8 cellular contexts compared by ENCODE assay signal in the genomic region with DNA sequence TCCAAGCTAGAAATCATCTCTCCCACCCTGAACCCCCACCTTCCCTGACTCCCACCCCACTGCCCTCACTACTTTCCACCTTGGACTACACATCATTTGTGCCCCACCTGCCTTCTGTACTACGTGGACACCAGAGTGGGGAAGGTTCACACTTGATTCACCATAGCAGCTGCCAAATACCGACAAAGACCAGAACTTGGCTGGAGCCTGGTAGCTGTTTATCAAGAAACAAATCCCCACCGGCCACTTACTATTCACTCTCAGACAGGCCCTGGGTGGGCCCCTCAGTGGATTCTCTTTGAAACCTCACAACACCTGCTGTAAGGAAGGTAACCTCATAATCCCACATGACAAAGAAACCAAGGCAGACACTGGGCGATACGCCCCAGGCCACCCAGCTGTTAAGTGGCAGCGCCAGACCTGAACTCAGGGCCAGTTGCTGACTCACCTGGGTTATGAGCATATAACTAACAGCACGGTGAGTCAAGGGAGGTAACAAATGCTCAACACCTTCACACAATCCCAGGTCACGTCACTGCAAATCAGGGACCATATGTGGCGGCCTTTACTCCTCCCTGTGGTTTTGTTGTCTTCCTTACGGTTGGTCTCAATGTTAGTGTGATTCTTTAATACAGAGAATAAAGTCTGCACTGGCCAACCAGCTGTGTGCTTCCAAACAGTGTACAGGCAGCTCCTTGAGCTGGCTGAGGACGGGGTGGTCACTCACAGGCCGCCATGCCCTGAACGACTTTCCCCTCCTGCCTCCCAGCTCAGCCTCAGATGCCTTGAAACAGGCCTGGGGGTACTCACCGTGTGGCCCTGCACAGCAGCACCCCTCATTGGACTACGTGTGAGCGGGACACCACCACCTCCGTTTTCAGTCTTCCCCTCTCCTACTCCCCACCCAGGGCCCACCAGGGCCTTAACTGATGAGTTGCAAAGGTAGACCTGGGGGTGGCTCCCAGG. TPM values are rescaled to one million over a fixed set of nuclear protein-coding genes. Genes with fewer than 3 reads are reported as not detected.
DNase-seq lines count a peak whose midpoint lies in the region; ATAC-seq, FAIRE-seq and TF ChIP-seq lines count a peak whose summit lies in the region.

No MANE protein-coding gene starts in this region.

- POLR2A ChIA-PET in HepG2 (lab: Yijun Ruan, JAX) (interaction anchor here (1.4 to 1.7 kb wide), 3 partner anchors 8 to 13 kb away, joined by 4 to 5 read pairs (median 4); a partner anchor contains a TSS), GM12878 (lab: Charles Lee) (interaction anchor here (0.7 to 1.3 kb wide), 3 partner anchors 9 to 17 kb away, joined by 3 read pairs; no protein-coding TSS in a partner anchor)

- SMC1A ChIA-PET in GM12878 (lab: Charles Lee; ENCODE audit: uncharacterized antibody, unreplicated experiment): interaction anchor here (0.7 to 1.6 kb wide), 2 partner anchors 10 to 1298 kb away, joined by 3 to 6 read pairs; no protein-coding TSS in a partner anchor

- 95% methylated on average over 16 of the region's 17 CpGs for WGBS in HepG2 (ENCODE audit: low lambda C conversion rate)
- 72% methylated on average over 5 of the region's 17 CpGs for WGBS in right lobe of liver (ENCODE audit: insufficient coverage, low coverage, low lambda C conversion rate, missing lambda C conversion rate)
- 78% methylated on average over 17 of the region's 17 CpGs for WGBS in GM12878 (ENCODE audit: insufficient coverage, insufficient replicate concordance, low lambda C conversion rate, missing lambda C conversion rate)
- WGBS in urinary bladder: 49% methylated on average over 17 of the region's 17 CpGs

- H3K79me2 ChIP-seq in HepG2 (ENCODE audit: insufficient read depth, low read length): peaks cover 98% of the 10 kb centered on the region
- peaks cover 100% of the 10 kb centered on the region for H3K79me2 ChIP-seq in GM12878 (ENCODE audit: control insufficient read depth, insufficient read depth, low read length)
- peaks cover 100% of the 10 kb centered on the region for H3K79me2 ChIP-seq in MM.1S (ENCODE audit: low read length)

- TF ChIP-seq CTCF in HepG2 (CRISPR knock-in tag; IDR thresholded peaks at IDR 0.05) (no peak), right lobe of liver (IDR thresholded peaks at IDR 0.05) (no peak), GM12878 (IDR thresholded peaks at IDR 0.05 in 2 of 3, conservative IDR thresholded peaks at IDR 0.05 in 1 of 3; ENCODE audit: control insufficient read depth in 2 of 3, extremely low read depth in 1 of 3, insufficient read depth in 1 of 3, low read depth in 3 of 3, low read length in 3 of 3) (no peak), mucosa of descending colon (IDR thresholded peaks at IDR 0.05) (no peak), MM.1S (IDR thresholded peaks at IDR 0.05; ENCODE audit: low read length) (no peak)

- TF ChIP-seq EP300 in HepG2 (IDR thresholded peaks at IDR 0.05; ENCODE audit: low read depth in 2 of 2, low read length in 2 of 2): no peak
- no peak for TF ChIP-seq EP300 in HepG2 (CRISPR knock-in tag; IDR thresholded peaks at IDR 0.05; ENCODE audit: borderline replicate concordance)
- no peak for TF ChIP-seq EP300 in GM12878 (IDR thresholded peaks at IDR 0.05; ENCODE audit: borderline replicate concordance in 1 of 2, control insufficient read depth in 1 of 2, low read depth in 2 of 2, low read length in 2 of 2)

- CTCF ChIA-PET in HepG2 (lab: Yijun Ruan, JAX; ENCODE audit: low intra/inter-chr PET ratio, low total read pairs): no interaction called here
- CTCF ChIA-PET in GM12878 (lab: Yijun Ruan, JAX): interaction anchor here (0.6 kb wide), 1 partner anchor 35 kb away, joined by 3 read pairs; no protein-coding TSS in a partner anchor

- ATAC-seq in HepG2: no peak; the same call in 1 of the 3 replicates
- ATAC-seq in right lobe of liver: no peak
- no peak for ATAC-seq in GM12878
- ATAC-seq in mucosa of descending colon: peak; percentile 71
- no peak for ATAC-seq in GM19397 (IDR thresholded peaks at IDR 0.05; ENCODE audit: unreplicated experiment)

- TF ChIP-seq RAD21 in HepG2 (CRISPR knock-in tag; IDR thresholded peaks at IDR 0.05) (no peak), GM12878 (IDR thresholded peaks at IDR 0.05; ENCODE audit: insufficient read depth, low read depth, low read length) (no peak)

- TF ChIP-seq POLR2A in HepG2 (IDR thresholded peaks at IDR 0.05; ENCODE audit: insufficient read depth in 1 of 2, low read depth in 2 of 2, low read length in 2 of 2) (no peak), right lobe of liver (IDR thresholded peaks at IDR 0.05) (no peak), GM12878 (IDR thresholded peaks at IDR 0.05; ENCODE audit: low read depth, low read length) (peak; percentile 45)

- H3K9me3 ChIP-seq in HepG2 (ENCODE audit: low read length) (no peaks in the 10 kb centered on the region), right lobe of liver (no peaks in the 10 kb centered on the region), GM12878 (replicated peaks; ENCODE audit: control insufficient read depth, insufficient read depth, low read length) (no peaks in the 10 kb centered on the region), mucosa of descending colon (no peaks in the 10 kb centered on the region), MM.1S (replicated peaks; ENCODE audit: insufficient read depth, low read length) (no peaks in the 10 kb centered on the region)

- intact Hi-C loops in HepG2 (cut with micrococcal nuclease; ENCODE audit: unreplicated experiment) (no loop called here), right lobe of liver (cut with DNase I) (no loop called here), GM12878 (cut with micrococcal nuclease; ENCODE audit: unreplicated experiment) (no loop called here), mucosa of descending colon (cut with DNase I, micrococcal nuclease) (no loop called here)

- peaks cover 36 to 85% of the 10 kb centered on the region in 2 experiments for H3K36me3 ChIP-seq in HepG2 (replicated peaks in 1 of 2; ENCODE audit: control insufficient read depth in 1 of 2, insufficient read depth in 2 of 2, low read length in 2 of 2)
- peaks cover 0 to 30% (median 15%) of the 10 kb centered on the region in 4 donors for H3K36me3 ChIP-seq in right lobe of liver
- H3K36me3 ChIP-seq in GM12878 (ENCODE audit: control insufficient read depth in 2 of 2, insufficient read depth in 2 of 2, low read length in 1 of 2): peaks cover 40 to 44% of the 10 kb centered on the region in 2 experiments
- H3K36me3 ChIP-seq in mucosa of descending colon (ENCODE audit: low read depth): no peaks in the 10 kb centered on the region
- no peaks in the 10 kb centered on the region for H3K36me3 ChIP-seq in urinary bladder (ENCODE audit: insufficient read depth)
- H3K36me3 ChIP-seq in MM.1S (replicated peaks; ENCODE audit: insufficient read depth, low read length): peaks cover 25% of the 10 kb centered on the region

- H2AFZ ChIP-seq in HepG2 (ENCODE audit: low read length) (no peak overlapping the region), GM12878 (ENCODE audit: control insufficient read depth, low read depth, low read length) (no peak overlapping the region), MM.1S (ENCODE audit: low read length) (no peak overlapping the region)

- peaks cover 92% of the 10 kb centered on the region for H3K4me1 ChIP-seq in HepG2 (ENCODE audit: insufficient read depth, low read length)
- peaks cover 0 to 26% (median 2%) of the 10 kb centered on the region in 4 donors for H3K4me1 ChIP-seq in right lobe of liver
- peaks cover 9% of the 10 kb centered on the region for H3K4me1 ChIP-seq in GM12878 (ENCODE audit: control insufficient read depth, insufficient read depth, low read length)
- peaks cover 71% of the 10 kb centered on the region for H3K4me1 ChIP-seq in mucosa of descending colon (ENCODE audit: low read depth)
- H3K4me1 ChIP-seq in urinary bladder (ENCODE audit: insufficient read depth): peaks cover 4% of the 10 kb centered on the region
- peaks cover 55% of the 10 kb centered on the region for H3K4me1 ChIP-seq in MM.1S (ENCODE audit: low read length)

- peaks cover 23% of the 10 kb centered on the region for H3F3A ChIP-seq in MM.1S (ENCODE audit: insufficient read depth, low read length)

- no peaks in the 10 kb centered on the region for H3K9me2 ChIP-seq in MM.1S (replicated peaks; ENCODE audit: insufficient read depth, low read length)

- H3K9ac ChIP-seq in HepG2 (ENCODE audit: insufficient read depth, low read depth, low read length) (no peak overlapping the region), GM12878 (ENCODE audit: control insufficient read depth, insufficient read depth, low read length) (no peak overlapping the region), MM.1S (ENCODE audit: low read length) (no peak overlapping the region)

- no peak overlapping the region for H3K27ac ChIP-seq in HepG2 (ENCODE audit: extremely low read length, insufficient read depth, low read length)
- H3K27ac ChIP-seq in right lobe of liver: peak overlapping the region in 1 of 3 donors; percentile 43
- no peak overlapping the region for H3K27ac ChIP-seq in GM12878 (ENCODE audit: control insufficient read depth, insufficient read depth)
- H3K27ac ChIP-seq in urinary bladder (ENCODE audit: low read depth): peak overlapping the region; percentile 51
- H3K27ac ChIP-seq in MM.1S (ENCODE audit: low read length): no peak overlapping the region

- RAD21 ChIA-PET in GM12878 (lab: Charles Lee; ENCODE audit: unreplicated experiment): interaction anchor here (2.6 kb wide), 1 partner anchor 9 kb away, joined by 7 read pairs; no protein-coding TSS in a partner anchor

- H3K4me2 ChIP-seq in HepG2 (ENCODE audit: low read depth, low read length) (no peak overlapping the region), GM12878 (ENCODE audit: control insufficient read depth, insufficient read depth) (peak overlapping the region; percentile 54), MM.1S (ENCODE audit: low read depth, low read length) (no peak overlapping the region)

- BruUV-seq in HepG2 (replicated peaks; lab: Mats Ljungman, UMichigan) (no TSS peak), GM12878 (replicated peaks; lab: Mats Ljungman, UMichigan) (no TSS peak)

- H3K27me3 ChIP-seq in HepG2 (ENCODE audit: control insufficient read depth in 1 of 2, insufficient read depth in 2 of 2, low read length in 2 of 2) (no peaks in the 10 kb centered on the region; a peak in 1 of 5 replicates), right lobe of liver (no peaks in the 10 kb centered on the region), GM12878 (replicated peaks in 1 of 2; ENCODE audit: control insufficient read depth in 2 of 2, insufficient read depth in 2 of 2, low read length in 1 of 2) (no peaks in the 10 kb centered on the region), MM.1S (replicated peaks; ENCODE audit: insufficient read depth, low read length) (no peaks in the 10 kb centered on the region)

- FAIRE-seq in HepG2 (lab: Jason Lieb, UNC): no peak
- FAIRE-seq in GM12878 (lab: Jason Lieb, UNC): no peak

- in situ Hi-C loops in HepG2 (cut with HindIII; ENCODE audit: extremely low pct_ligation_motif_present, low pct_unique_long_range_greater_than_20kb) (no loop called here), GM12878 (cut with MboI) (no loop called here)

- H4K20me1 ChIP-seq in HepG2 (ENCODE audit: insufficient read depth, low read length) (peaks cover 61% of the 10 kb centered on the region), GM12878 (ENCODE audit: control insufficient read depth, insufficient read depth) (peaks cover 21% of the 10 kb centered on the region), MM.1S (ENCODE audit: insufficient read depth, low read length) (peaks cover 17% of the 10 kb centered on the region)

- no peak for DNase-seq in HepG2 (ENCODE audit: low spot score)
- DNase-seq in right lobe of liver: no peak
- DNase-seq in GM12878 (ENCODE audit: low read depth, low spot score): no peak
- peak in 2 of 3 donors; percentile 34 to 49 for DNase-seq in mucosa of descending colon
- no peak for DNase-seq in MM.1S
- no peak for DNase-seq in hypothalamus (lab: John Stamatoyannopoulos, UW)

- H3K4me3 ChIP-seq in HepG2 (replicated peaks in 1 of 3; ENCODE audit: insufficient read depth in 1 of 3, low read depth in 2 of 3, low read length in 3 of 3) (no peak overlapping the region), right lobe of liver (no peak overlapping the region), GM12878 (peak overlapping the region; percentile 9; the same call in 1 of the 2 replicates), mucosa of descending colon (no peak overlapping the region), urinary bladder (ENCODE audit: low read depth, low read length) (no peak overlapping the region), MM.1S (ENCODE audit: low read length) (no peak overlapping the region)

RNA-seq across cellular contexts. Expression of a gene that starts 7.5 kb away (rescaled TPM):
- total RNA-seq in HepG2 (2016; rRNA removed; fragmentation: Illumina TruSeq; extraction: Trizol) (106 and 120 TPM in 2 replicates), right lobe of liver (100 to 1,000 TPM in 1 of 6 experiments, 10 to 100 TPM in 5; 65.1 to 149 (median 76.4) TPM), GM12878 (2014; rRNA removed) (250 and 290 TPM in 2 replicates), GM12878 (2014; rRNA removed; fragmentation: Illumina TruSeq; extraction: Trizol) (202 and 221 TPM in 2 replicates), GM12878 (2021) (397 and 420 TPM in 2 replicates), mucosa of descending colon (100 to 1,000 TPM; 366 to 467 (median 380) TPM), urinary bladder (107 TPM)
- total RNA-seq in HepG2 (2016; cell fraction: cytosol; rRNA removed; fragmentation: Illumina TruSeq; extraction: Trizol; ENCODE audit: low read depth): 50.7 and 51.7 TPM in 2 replicates
- total RNA-seq in HepG2 (2016; cell fraction: insoluble cytoplasmic fraction; rRNA removed; fragmentation: Illumina TruSeq; extraction: Trizol): 98.1 and 109 TPM in 2 replicates
- total RNA-seq in HepG2 (2016; cell fraction: membrane; rRNA removed; fragmentation: Illumina TruSeq; extraction: Trizol): 54.9 and 56.0 TPM in 2 replicates
- total RNA-seq in HepG2 (2016; cell fraction: nucleus; rRNA removed; fragmentation: Illumina TruSeq; extraction: Trizol): 57.3 and 65.4 TPM in 2 replicates
- polyA plus RNA-seq in HepG2 (2011; rRNA removed) (198 and 199 TPM in 2 replicates), GM12878 (2011; rRNA removed) (297 and 322 TPM in 2 replicates), GM12878 (2014; fragmentation: Illumina TruSeq; extraction: Trizol) (289 and 325 TPM in 2 replicates), GM12878 (2014; fragmentation: Nextera tagmentation; extraction: Ambion mirVana) (10 to 100 TPM; 28.5 to 57.1 TPM), GM12878 (2014; rRNA removed) (276 and 292 TPM in 2 replicates), GM12878 (2016; fragmentation: Nextera tagmentation; extraction: Ambion mirVana) (100 to 1,000 TPM; 334 to 348 TPM), urinary bladder (361 TPM)
- polyA plus RNA-seq in HepG2 (2011; cell fraction: cytosol; rRNA removed): 187 and 226 TPM in 2 replicates
- polyA plus RNA-seq in HepG2 (2011; cell fraction: nucleus; rRNA removed): 166 and 177 TPM in 2 replicates
- polyA plus RNA-seq in HepG2 (2012): 117 and 122 TPM in 2 replicates
- 33.9 and 35.4 TPM in 2 replicates for polyA plus RNA-seq in HepG2 (2016; cell fraction: cytosol; fragmentation: Illumina TruSeq; extraction: Trizol; ENCODE audit: low read depth)
- polyA plus RNA-seq in HepG2 (2016; cell fraction: insoluble cytoplasmic fraction; fragmentation: Illumina TruSeq; extraction: Trizol; ENCODE audit: low read depth): 136 and 179 TPM in 2 replicates
- polyA plus RNA-seq in HepG2 (2016; cell fraction: membrane; fragmentation: Illumina TruSeq; extraction: Trizol; ENCODE audit: low read depth): 47.7 and 51.7 TPM in 2 replicates
- polyA plus RNA-seq in HepG2 (2016; cell fraction: nucleus; fragmentation: Illumina TruSeq; extraction: Trizol; ENCODE audit: insufficient read depth, low read depth): 118 and 124 TPM in 2 replicates
- 149 and 296 TPM in 2 replicates for polyA minus RNA-seq in HepG2 (2011; rRNA and poly(A)+ RNA removed; ENCODE audit: low replicate concordance)
- 111 and 136 TPM in 2 replicates for polyA minus RNA-seq in HepG2 (2011; cell fraction: cytosol; rRNA and poly(A)+ RNA removed)
- polyA minus RNA-seq in HepG2 (2011; cell fraction: nucleus; rRNA and poly(A)+ RNA removed): 82.2 and 96.2 TPM in 2 replicates
- total RNA-seq in GM12878 (2013; cell fraction: nucleolus; rRNA removed): 70.7 and 75.4 TPM in 2 replicates
- 99.8 TPM for polyA plus RNA-seq in GM12878 (2011; ENCODE audit: low read depth)
- 401 and 501 TPM in 2 replicates for polyA plus RNA-seq in GM12878 (2011; cell fraction: cytosol; rRNA removed)
- polyA plus RNA-seq in GM12878 (2011; cell fraction: nucleus; rRNA removed): 291 and 412 TPM in 2 replicates
- 164 and 182 TPM in 2 replicates for polyA plus RNA-seq in GM12878 (2012)
- 278 and 351 TPM in 2 replicates for polyA minus RNA-seq in GM12878 (2011; rRNA and poly(A)+ RNA removed)
- 100.0 and 127 TPM in 2 replicates for polyA minus RNA-seq in GM12878 (2011; cell fraction: cytosol; rRNA and poly(A)+ RNA removed)
- 60.9 and 119 TPM in 2 replicates for polyA minus RNA-seq in GM12878 (2011; cell fraction: nucleus; rRNA and poly(A)+ RNA removed)

Comparison
In these comparisons a context has a peak if more than half of its experiments do, and no peak if none do; other contexts are left out.
1. DNase-seq: peak in mucosa of descending colon (2 of 3); none in HepG2 (single experiment), right lobe of liver (0 of 3), GM12878 (single experiment), MM.1S (single experiment) and hypothalamus (0 of 51).